Comparison of ENCODE assay signal across 1 cellular context in the genomic region with DNA sequence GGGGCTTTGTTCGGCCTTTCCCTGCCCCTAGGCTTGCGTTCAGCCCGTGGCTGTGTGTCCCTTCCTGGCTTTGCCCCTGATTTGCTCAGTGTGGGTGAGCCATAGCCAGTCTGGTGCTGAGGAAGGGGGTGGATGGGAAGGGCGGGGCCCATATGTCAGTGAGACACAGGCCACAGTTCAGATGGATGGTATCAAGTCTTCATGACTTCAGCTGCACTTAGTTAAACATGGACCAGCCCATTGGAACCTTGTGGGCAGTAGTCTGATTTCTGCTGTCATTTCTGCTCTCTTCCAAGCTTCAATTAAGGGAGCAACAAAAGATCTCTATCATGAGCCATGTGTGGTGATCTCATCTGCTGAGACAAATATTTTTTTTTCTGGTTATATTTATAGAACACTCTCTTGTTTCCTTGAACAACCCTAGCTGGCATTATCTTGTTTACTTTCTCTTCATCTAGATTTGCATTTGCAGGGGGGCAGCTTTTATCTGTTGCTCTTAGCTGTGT.
TF ChIP-seq lines count a peak whose summit lies in the region.

No MANE protein-coding gene starts in this region.

TF ChIP-seq in HEK293, 187 proteins besides CTCF, POLR2A, EP300 and RAD21 (continued from another document):
- TF ChIP-seq, protein P1, sequence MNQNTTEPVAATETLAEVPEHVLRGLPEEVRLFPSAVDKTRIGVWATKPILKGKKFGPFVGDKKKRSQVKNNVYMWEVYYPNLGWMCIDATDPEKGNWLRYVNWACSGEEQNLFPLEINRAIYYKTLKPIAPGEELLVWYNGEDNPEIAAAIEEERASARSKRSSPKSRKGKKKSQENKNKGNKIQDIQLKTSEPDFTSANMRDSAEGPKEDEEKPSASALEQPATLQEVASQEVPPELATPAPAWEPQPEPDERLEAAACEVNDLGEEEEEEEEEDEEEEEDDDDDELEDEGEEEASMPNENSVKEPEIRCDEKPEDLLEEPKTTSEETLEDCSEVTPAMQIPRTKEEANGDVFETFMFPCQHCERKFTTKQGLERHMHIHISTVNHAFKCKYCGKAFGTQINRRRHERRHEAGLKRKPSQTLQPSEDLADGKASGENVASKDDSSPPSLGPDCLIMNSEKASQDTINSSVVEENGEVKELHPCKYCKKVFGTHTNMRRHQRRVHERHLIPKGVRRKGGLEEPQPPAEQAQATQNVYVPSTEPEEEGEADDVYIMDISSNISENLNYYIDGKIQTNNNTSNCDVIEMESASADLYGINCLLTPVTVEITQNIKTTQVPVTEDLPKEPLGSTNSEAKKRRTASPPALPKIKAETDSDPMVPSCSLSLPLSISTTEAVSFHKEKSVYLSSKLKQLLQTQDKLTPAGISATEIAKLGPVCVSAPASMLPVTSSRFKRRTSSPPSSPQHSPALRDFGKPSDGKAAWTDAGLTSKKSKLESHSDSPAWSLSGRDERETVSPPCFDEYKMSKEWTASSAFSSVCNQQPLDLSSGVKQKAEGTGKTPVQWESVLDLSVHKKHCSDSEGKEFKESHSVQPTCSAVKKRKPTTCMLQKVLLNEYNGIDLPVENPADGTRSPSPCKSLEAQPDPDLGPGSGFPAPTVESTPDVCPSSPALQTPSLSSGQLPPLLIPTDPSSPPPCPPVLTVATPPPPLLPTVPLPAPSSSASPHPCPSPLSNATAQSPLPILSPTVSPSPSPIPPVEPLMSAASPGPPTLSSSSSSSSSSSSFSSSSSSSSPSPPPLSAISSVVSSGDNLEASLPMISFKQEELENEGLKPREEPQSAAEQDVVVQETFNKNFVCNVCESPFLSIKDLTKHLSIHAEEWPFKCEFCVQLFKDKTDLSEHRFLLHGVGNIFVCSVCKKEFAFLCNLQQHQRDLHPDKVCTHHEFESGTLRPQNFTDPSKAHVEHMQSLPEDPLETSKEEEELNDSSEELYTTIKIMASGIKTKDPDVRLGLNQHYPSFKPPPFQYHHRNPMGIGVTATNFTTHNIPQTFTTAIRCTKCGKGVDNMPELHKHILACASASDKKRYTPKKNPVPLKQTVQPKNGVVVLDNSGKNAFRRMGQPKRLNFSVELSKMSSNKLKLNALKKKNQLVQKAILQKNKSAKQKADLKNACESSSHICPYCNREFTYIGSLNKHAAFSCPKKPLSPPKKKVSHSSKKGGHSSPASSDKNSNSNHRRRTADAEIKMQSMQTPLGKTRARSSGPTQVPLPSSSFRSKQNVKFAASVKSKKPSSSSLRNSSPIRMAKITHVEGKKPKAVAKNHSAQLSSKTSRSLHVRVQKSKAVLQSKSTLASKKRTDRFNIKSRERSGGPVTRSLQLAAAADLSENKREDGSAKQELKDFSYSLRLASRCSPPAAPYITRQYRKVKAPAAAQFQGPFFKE (tag by site-specific recombination; IDR thresholded peaks at IDR 0.05; ENCODE audit: borderline replicate concordance), result no peak
- TF ChIP-seq KLF8 (tag by site-specific recombination; IDR thresholded peaks at IDR 0.05) (0 out of 2 replicates have a peak, but pooled peaks have one; percentile 40), ZNF423 (tag by site-specific recombination; IDR thresholded peaks at IDR 0.05) (no peak), SP7 (tag by site-specific recombination; IDR thresholded peaks at IDR 0.05) (peak; percentile 74), ZNF341 (tag by site-specific recombination; IDR thresholded peaks at IDR 0.05; ENCODE audit: low read depth) (0 out of 2 replicates have a peak, but pooled peaks have one; percentile 30), EGR2 (tag by site-specific recombination; IDR thresholded peaks at IDR 0.05; ENCODE audit: low read depth) (peak; percentile 49; the same call in 1 of the 2 replicates)
- TF ChIP-seq, protein P2, sequence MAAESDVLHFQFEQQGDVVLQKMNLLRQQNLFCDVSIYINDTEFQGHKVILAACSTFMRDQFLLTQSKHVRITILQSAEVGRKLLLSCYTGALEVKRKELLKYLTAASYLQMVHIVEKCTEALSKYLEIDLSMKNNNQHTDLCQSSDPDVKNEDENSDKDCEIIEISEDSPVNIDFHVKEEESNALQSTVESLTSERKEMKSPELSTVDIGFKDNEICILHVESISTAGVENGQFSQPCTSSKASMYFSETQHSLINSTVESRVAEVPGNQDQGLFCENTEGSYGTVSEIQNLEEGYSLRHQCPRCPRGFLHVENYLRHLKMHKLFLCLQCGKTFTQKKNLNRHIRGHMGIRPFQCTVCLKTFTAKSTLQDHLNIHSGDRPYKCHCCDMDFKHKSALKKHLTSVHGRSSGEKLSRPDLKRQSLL (tag by site-specific recombination; IDR thresholded peaks at IDR 0.05), result peak; percentile 7; the same call in 1 of the 2 replicates
- TF ChIP-seq, protein P3, sequence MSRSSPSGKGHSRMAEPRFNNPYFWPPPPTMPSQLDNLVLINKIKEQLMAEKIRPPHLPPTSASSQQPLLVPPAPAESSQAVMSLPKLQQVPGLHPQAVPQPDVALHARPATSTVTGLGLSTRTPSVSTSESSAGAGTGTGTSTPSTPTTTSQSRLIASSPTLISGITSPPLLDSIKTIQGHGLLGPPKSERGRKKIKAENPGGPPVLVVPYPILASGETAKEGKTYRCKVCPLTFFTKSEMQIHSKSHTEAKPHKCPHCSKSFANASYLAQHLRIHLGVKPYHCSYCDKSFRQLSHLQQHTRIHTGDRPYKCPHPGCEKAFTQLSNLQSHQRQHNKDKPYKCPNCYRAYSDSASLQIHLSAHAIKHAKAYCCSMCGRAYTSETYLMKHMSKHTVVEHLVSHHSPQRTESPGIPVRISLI (tag by site-specific recombination; IDR thresholded peaks at IDR 0.05), result 0 out of 2 replicates have a peak, but pooled peaks have one; percentile 30
- TF ChIP-seq, protein P4, sequence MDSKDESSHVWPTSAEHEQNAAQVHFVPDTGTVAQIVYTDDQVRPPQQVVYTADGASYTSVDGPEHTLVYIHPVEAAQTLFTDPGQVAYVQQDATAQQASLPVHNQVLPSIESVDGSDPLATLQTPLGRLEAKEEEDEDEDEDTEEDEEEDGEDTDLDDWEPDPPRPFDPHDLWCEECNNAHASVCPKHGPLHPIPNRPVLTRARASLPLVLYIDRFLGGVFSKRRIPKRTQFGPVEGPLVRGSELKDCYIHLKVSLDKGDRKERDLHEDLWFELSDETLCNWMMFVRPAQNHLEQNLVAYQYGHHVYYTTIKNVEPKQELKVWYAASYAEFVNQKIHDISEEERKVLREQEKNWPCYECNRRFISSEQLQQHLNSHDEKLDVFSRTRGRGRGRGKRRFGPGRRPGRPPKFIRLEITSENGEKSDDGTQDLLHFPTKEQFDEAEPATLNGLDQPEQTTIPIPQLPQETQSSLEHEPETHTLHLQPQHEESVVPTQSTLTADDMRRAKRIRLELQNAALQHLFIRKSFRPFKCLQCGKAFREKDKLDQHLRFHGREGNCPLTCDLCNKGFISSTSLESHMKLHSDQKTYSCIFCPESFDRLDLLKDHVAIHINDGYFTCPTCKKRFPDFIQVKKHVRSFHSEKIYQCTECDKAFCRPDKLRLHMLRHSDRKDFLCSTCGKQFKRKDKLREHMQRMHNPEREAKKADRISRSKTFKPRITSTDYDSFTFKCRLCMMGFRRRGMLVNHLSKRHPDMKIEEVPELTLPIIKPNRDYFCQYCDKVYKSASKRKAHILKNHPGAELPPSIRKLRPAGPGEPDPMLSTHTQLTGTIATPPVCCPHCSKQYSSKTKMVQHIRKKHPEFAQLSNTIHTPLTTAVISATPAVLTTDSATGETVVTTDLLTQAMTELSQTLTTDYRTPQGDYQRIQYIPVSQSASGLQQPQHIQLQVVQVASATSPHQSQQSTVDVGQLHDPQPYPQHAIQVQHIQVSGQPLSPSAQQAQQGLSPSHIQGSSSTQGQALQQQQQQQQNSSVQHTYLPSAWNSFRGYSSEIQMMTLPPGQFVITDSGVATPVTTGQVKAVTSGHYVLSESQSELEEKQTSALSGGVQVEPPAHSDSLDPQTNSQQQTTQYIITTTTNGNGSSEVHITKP (tag by site-specific recombination; IDR thresholded peaks at IDR 0.05), result peak; percentile 98
- TF ChIP-seq, protein P5, sequence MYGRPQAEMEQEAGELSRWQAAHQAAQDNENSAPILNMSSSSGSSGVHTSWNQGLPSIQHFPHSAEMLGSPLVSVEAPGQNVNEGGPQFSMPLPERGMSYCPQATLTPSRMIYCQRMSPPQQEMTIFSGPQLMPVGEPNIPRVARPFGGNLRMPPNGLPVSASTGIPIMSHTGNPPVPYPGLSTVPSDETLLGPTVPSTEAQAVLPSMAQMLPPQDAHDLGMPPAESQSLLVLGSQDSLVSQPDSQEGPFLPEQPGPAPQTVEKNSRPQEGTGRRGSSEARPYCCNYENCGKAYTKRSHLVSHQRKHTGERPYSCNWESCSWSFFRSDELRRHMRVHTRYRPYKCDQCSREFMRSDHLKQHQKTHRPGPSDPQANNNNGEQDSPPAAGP (tag by site-specific recombination; IDR thresholded peaks at IDR 0.05), result 0 out of 2 replicates have a peak, but pooled peaks have one; percentile 34
- TF ChIP-seq, protein P6, sequence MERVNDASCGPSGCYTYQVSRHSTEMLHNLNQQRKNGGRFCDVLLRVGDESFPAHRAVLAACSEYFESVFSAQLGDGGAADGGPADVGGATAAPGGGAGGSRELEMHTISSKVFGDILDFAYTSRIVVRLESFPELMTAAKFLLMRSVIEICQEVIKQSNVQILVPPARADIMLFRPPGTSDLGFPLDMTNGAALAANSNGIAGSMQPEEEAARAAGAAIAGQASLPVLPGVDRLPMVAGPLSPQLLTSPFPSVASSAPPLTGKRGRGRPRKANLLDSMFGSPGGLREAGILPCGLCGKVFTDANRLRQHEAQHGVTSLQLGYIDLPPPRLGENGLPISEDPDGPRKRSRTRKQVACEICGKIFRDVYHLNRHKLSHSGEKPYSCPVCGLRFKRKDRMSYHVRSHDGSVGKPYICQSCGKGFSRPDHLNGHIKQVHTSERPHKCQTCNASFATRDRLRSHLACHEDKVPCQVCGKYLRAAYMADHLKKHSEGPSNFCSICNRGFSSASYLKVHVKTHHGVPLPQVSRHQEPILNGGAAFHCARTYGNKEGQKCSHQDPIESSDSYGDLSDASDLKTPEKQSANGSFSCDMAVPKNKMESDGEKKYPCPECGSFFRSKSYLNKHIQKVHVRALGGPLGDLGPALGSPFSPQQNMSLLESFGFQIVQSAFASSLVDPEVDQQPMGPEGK (tag by site-specific recombination; IDR thresholded peaks at IDR 0.05), result peak; percentile 30; the same call in 1 of the 2 replicates
